In the genomic region with DNA sequence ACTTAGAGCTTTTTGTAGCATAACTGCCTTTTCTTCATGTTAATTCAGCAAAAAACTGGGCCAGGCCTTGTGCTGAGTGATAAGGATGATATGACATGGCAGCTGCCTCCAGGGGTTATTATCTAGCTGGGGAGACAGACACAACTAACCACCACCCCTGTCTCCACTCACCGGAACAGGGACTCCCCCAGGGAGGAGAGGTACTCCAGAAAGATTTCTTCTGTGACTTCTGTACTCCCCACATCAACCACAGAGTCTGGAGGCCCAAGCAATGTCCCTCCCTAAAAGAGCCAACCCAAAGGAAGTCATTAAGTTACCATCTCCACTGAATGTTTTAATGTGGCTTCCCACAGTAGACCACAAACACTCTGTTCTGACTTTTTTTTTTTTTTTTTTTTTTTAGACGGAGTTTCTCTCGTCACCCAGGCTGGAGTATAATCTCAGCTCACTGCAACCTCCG, we compare ENCODE assay signal across 1 cellular context.
TF ChIP-seq lines count a peak whose summit lies in the region.

No MANE protein-coding gene starts in this region.

TF ChIP-seq in K562, 482 proteins besides CTCF, POLR2A, EP300 and RAD21 (continues in another document):
- TF ChIP-seq ZNF280A (IDR thresholded peaks at IDR 0.05; ENCODE audit: low read depth, partially characterized antibody) (no peak), ZNF830 (CRISPR knock-in tag; IDR thresholded peaks at IDR 0.05) (no peak), HDAC1 (IDR thresholded peaks at IDR 0.05) (peak in 1 of 2 experiments; percentile 86; a peak in 2 of 4 replicates), ZNF12 (CRISPR knock-in tag; IDR thresholded peaks at IDR 0.05) (no peak), IRF2 (CRISPR knock-in tag; IDR thresholded peaks at IDR 0.05) (no peak), WHSC1 (IDR thresholded peaks at IDR 0.05; ENCODE audit: low read length) (no peak), CBFA2T2 (conservative IDR thresholded peaks at IDR 0.05) (peak; percentile 87), RB1 (IDR thresholded peaks at IDR 0.05; ENCODE audit: low read depth) (no peak), RCOR1 (IDR thresholded peaks at IDR 0.05; ENCODE audit: borderline replicate concordance in 1 of 2, low read depth in 2 of 2, low read length in 2 of 2) (peak; percentile 79 to 95), SMARCE1 (IDR thresholded peaks at IDR 0.05) (peak; percentile 67; the same call in 1 of the 2 replicates), ZNF197 (CRISPR knock-in tag; IDR thresholded peaks at IDR 0.05; ENCODE audit: low read depth) (no peak), PREB (CRISPR knock-in tag; IDR thresholded peaks at IDR 0.05) (no peak), ZNF134 (CRISPR knock-in tag; conservative IDR thresholded peaks at IDR 0.05) (no peak), MXD1 (CRISPR knock-in tag; IDR thresholded peaks at IDR 0.05; ENCODE audit: borderline replicate concordance, poor library complexity, severe bottlenecking) (no peak), CXXC5 (CRISPR knock-in tag; IDR thresholded peaks at IDR 0.05) (peak; percentile 45; the same call in 1 of the 2 replicates), TARDBP (IDR thresholded peaks at IDR 0.05) (no peak), GATA2 (CRISPR knock-in tag; IDR thresholded peaks at IDR 0.05) (0 out of 2 replicates have a peak, but pooled peaks have one; percentile 21), RUNX1 (IDR thresholded peaks at IDR 0.05; ENCODE audit: low read depth) (0 out of 2 replicates have a peak, but pooled peaks have one; percentile 69), HMBOX1 (IDR thresholded peaks at IDR 0.05) (peak; percentile 92), C11orf30 (IDR thresholded peaks at IDR 0.05; ENCODE audit: low read depth) (peak; percentile 86), U2AF1 (optimal IDR thresholded peaks at IDR 0.05; ENCODE audit: low read depth, low read length) (no peak), STAT5B (CRISPR knock-in tag; IDR thresholded peaks at IDR 0.05) (no peak), TCF3 (CRISPR knock-in tag; IDR thresholded peaks at IDR 0.05) (peak; percentile 91), ZNF589 (CRISPR knock-in tag; IDR thresholded peaks at IDR 0.05; ENCODE audit: low read depth) (peak; percentile 68; the same call in 1 of the 2 replicates), CTBP1 (IDR thresholded peaks at IDR 0.05; ENCODE audit: borderline replicate concordance) (peak; percentile 68), NFIC (IDR thresholded peaks at IDR 0.05) (peak; percentile 68), ZNF445 (CRISPR knock-in tag; IDR thresholded peaks at IDR 0.05; ENCODE audit: low read depth) (no peak), ZNF24 (IDR thresholded peaks at IDR 0.05) (no peak), CREBBP (IDR thresholded peaks at IDR 0.05; ENCODE audit: low read depth, low read length) (no peak), ZNF282 (CRISPR knock-in tag; IDR thresholded peaks at IDR 0.05) (no peak), ZNF766 (CRISPR knock-in tag; conservative IDR thresholded peaks at IDR 0.05) (peak; percentile 64), ZNF146 (CRISPR knock-in tag; IDR thresholded peaks at IDR 0.05; ENCODE audit: unreplicated experiment) (no peak), SMARCA5 (IDR thresholded peaks at IDR 0.05) (no peak), MLLT1 (IDR thresholded peaks at IDR 0.05) (peak in 1 of 2 experiments; percentile 57; a peak in 1 of 4 replicates), USF1 (CRISPR knock-in tag; IDR thresholded peaks at IDR 0.05) (no peak), MEF2A (IDR thresholded peaks at IDR 0.05; ENCODE audit: control insufficient read depth, low read depth, low read length) (no peak), CCNT2 (IDR thresholded peaks at IDR 0.05; ENCODE audit: borderline replicate concordance, extremely low read depth, insufficient read length, low read depth, low read length) (peak; percentile 66), NBN (IDR thresholded peaks at IDR 0.05; ENCODE audit: low read depth) (peak; percentile 36; the same call in 1 of the 2 replicates), PRDM10 (IDR thresholded peaks at IDR 0.05; ENCODE audit: partially characterized antibody) (peak; percentile 80), CHD1 (IDR thresholded peaks at IDR 0.05; ENCODE audit: low read length) (no peak)
- TF ChIP-seq, protein P1, sequence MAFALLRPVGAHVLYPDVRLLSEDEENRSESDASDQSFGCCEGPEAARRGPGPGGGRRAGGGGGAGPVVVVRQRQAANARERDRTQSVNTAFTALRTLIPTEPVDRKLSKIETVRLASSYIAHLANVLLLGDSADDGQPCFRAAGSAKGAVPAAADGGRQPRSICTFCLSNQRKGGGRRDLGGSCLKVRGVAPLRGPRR (CRISPR knock-in tag; IDR thresholded peaks at IDR 0.05): no peak
- TF ChIP-seq, protein P2, sequence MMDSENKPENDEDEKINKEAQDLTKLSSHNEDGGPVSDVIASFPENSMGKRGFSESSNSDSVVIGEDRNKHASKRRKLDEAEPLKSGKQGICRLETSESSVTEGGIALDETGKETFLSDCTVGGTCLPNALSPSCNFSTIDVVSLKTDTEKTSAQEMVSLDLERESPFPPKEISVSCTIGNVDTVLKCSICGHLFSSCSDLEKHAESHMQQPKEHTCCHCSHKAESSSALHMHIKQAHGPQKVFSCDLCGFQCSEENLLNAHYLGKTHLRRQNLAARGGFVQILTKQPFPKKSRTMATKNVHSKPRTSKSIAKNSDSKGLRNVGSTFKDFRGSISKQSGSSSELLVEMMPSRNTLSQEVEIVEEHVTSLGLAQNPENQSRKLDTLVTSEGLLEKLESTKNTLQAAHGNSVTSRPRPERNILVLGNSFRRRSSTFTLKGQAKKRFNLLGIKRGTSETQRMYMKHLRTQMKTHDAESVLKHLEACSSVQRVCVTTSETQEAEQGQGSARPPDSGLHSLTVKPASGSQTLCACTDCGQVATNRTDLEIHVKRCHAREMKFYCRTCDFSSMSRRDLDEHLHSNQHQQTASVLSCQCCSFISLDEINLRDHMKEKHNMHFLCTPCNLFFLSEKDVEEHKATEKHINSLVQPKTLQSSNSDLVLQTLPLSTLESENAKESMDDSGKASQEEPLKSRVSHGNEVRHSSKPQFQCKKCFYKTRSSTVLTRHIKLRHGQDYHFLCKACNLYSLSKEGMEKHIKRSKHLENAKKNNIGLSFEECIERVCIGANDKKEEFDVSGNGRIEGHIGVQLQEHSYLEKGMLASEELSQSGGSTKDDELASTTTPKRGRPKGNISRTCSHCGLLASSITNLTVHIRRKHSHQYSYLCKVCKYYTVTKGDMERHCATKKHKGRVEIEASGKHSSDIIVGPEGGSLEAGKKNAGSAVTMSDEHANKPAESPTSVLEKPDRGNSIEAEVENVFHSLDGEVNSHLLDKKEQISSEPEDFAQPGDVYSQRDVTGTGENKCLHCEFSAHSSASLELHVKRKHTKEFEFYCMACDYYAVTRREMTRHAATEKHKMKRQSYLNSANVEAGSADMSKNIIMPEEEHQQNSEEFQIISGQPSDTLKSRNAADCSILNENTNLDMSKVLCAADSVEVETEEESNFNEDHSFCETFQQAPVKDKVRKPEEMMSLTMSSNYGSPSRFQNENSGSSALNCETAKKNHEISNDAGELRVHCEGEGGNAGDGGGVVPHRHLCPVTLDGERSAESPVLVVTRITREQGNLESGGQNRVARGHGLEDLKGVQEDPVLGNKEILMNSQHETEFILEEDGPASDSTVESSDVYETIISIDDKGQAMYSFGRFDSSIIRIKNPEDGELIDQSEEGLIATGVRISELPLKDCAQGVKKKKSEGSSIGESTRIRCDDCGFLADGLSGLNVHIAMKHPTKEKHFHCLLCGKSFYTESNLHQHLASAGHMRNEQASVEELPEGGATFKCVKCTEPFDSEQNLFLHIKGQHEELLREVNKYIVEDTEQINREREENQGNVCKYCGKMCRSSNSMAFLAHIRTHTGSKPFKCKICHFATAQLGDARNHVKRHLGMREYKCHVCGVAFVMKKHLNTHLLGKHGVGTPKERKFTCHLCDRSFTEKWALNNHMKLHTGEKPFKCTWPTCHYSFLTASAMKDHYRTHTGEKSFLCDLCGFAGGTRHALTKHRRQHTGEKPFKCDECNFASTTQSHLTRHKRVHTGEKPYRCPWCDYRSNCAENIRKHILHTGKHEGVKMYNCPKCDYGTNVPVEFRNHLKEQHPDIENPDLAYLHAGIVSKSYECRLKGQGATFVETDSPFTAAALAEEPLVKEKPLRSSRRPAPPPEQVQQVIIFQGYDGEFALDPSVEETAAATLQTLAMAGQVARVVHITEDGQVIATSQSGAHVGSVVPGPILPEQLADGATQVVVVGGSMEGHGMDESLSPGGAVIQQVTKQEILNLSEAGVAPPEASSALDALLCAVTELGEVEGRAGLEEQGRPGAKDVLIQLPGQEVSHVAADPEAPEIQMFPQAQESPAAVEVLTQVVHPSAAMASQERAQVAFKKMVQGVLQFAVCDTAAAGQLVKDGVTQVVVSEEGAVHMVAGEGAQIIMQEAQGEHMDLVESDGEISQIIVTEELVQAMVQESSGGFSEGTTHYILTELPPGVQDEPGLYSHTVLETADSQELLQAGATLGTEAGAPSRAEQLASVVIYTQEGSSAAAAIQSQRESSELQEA (IDR thresholded peaks at IDR 0.05; ENCODE audit: low read depth): no peak
